Comparison of ENCODE assay signal across 8 cellular contexts in genomic region chr2:170929686-170930050, GRCh38. TPM values are rescaled to one million over a fixed set of nuclear protein-coding genes. Genes with fewer than 3 reads are reported as not detected.
DNase-seq lines count a peak whose midpoint lies in the region; ATAC-seq and TF ChIP-seq lines count a peak whose summit lies in the region.

No MANE protein-coding gene starts in this region.

- H3K4me3 ChIP-seq in fibroblast of pulmonary artery (replicated peaks; ENCODE audit: low read depth, low read length) (peak overlapping the region; percentile 79), transverse colon (peak overlapping the region; percentile 85 to 99 (median 98))

- no peak for TF ChIP-seq POLR2A in transverse colon (IDR thresholded peaks at IDR 0.05)

- peak overlapping the region; percentile 97 to 98 (median 97) for H3K27ac Mint-ChIP-seq in nephron

- intact Hi-C loops in transverse colon (cut with DNase I; ENCODE audit: low total_unique reads): no loop called here

- TF ChIP-seq EP300 in transverse colon (IDR thresholded peaks at IDR 0.05; ENCODE audit: low read depth): no peak

- no peaks in the 10 kb centered on the region for H3K36me3 ChIP-seq in transverse colon

- no peak for TF ChIP-seq CTCF in fibroblast of pulmonary artery (IDR thresholded peaks at IDR 0.05; ENCODE audit: low read length, missing control alignments)
- no peak for TF ChIP-seq CTCF in nephron (IDR thresholded peaks at IDR 0.05; ENCODE audit: unreplicated experiment in 3 of 3)
- no peak for TF ChIP-seq CTCF in transverse colon (IDR thresholded peaks at IDR 0.05)

- H3K4me3 Mint-ChIP-seq in nephron: peak overlapping the region; percentile 91 to 98 (median 96)

- H3K9me3 ChIP-seq in transverse colon: no peaks in the 10 kb centered on the region

- peak overlapping the region; percentile 93 to 98 (median 95) for H3K27ac ChIP-seq in transverse colon

- H3K36me3 Mint-ChIP-seq in nephron (ENCODE audit: low read depth): peaks cover 4% of the 10 kb centered on the region

- DNase-seq in DMS 273 (lab: John Stamatoyannopoulos, UW; ENCODE audit: unreplicated experiment): peak; percentile 73
- DNase-seq in DMS 273 treated with DMSO at 0.1 percent for 48 hours (lab: John Stamatoyannopoulos, UW): no peak
- peak; percentile 28 for DNase-seq in NCI-H345 treated with DMSO at 0.1 percent for 48 hours (lab: John Stamatoyannopoulos, UW; ENCODE audit: unreplicated experiment)
- peak; percentile 11 to 27 for DNase-seq in activated T-helper 1 cell treated with anti-CD3 and anti-CD28 coated beads, Interleukin-2, amount 50 U/mL, for 16 hours (ENCODE audit: low read depth in 1 of 2, low spot score in 1 of 2)
- DNase-seq in fibroblast of pulmonary artery (ENCODE audit: low read depth): peak; percentile 29
- peak; percentile 68 for DNase-seq in transverse colon

- no peaks in the 10 kb centered on the region for H3K27me3 ChIP-seq in transverse colon

- WGBS in transverse colon (ENCODE audit: low coverage in 1 of 2), 2 donors: 0 to 1% methylated on average over 2 to 21 of the region's 21 CpGs

- in situ Hi-C loops in transverse colon (cut with MboI; ENCODE audit: low pct_ligation_motif_present in 1 of 4, low pct_unique_long_range_greater_than_20kb in 1 of 4, low sequenced_read_pairs in 3 of 4): no loop called here

- H3K27me3 Mint-ChIP-seq in nephron (ENCODE audit: low read depth): peaks cover 4% of the 10 kb centered on the region

- peaks cover 6% of the 10 kb centered on the region for H3K9me3 Mint-ChIP-seq in nephron

- peak; percentile 16 for ATAC-seq in HG02571 (IDR thresholded peaks at IDR 0.05; ENCODE audit: unreplicated experiment)

- peaks cover 44% of the 10 kb centered on the region for H3K4me1 Mint-ChIP-seq in nephron

- peaks cover 15 to 37% (median 26%) of the 10 kb centered on the region in 4 donors for H3K4me1 ChIP-seq in transverse colon

RNA-seq across cellular contexts. Expression of gene GORASP2, which starts 0.6 kb away (rescaled TPM):
- 10 to 100 TPM; 14.7 to 43.7 (median 29.4) TPM for total RNA-seq in transverse colon
